In the genomic region with DNA sequence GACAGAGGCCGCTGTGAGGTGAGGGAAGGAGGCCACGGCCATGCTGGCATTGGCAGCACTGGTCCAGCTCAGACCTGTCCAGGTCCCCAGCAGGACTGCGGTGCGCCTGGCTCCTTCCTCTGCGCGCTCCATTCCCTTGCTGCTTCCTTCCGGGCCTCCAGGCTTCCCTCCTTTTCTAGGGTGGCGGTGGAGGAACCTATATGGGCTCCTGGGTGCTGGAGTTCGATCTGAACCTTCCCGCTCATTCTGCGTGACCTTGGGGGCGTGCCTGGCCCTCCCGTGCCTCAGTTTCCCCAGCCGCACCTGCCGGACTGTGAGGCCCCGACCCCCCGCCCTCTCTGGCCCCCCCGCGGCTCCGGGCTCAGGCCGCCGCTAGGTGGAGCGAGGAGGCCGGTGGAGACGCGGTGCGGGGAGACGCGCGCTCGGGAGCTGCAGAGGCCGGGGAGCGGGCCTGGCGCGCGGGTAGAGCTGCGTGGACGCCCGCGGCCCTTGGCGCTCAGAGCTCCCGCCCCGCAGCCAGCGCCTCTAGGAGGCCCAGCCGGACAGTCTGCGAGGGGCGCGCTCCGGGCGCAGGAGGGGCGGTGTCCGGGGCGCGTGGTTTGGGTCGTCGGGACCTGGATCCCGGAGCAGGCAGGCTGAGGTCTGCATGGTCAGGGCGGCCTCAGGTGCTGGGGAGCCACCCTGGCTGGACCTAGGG, we compare ENCODE assay signal across 1 cellular context.
TF ChIP-seq lines count a peak whose summit lies in the region.

No MANE protein-coding gene starts in this region.

TF ChIP-seq in K562, 482 proteins besides CTCF, POLR2A, EP300 and RAD21 (continued from another document and continues in another):
- TF ChIP-seq RBBP5 (IDR thresholded peaks at IDR 0.05; ENCODE audit: borderline replicate concordance, insufficient read depth, low read length, poor library complexity, severe bottlenecking) (no peak), ATF7 (IDR thresholded peaks at IDR 0.05) (peak; percentile 33; the same call in 1 of the 2 replicates), SMC3 (conservative IDR thresholded peaks at IDR 0.05; ENCODE audit: insufficient read depth, low read depth, low read length) (peak; percentile 40), SMARCE1 (IDR thresholded peaks at IDR 0.05) (no peak), ZBTB8A (IDR thresholded peaks at IDR 0.05; ENCODE audit: partially characterized antibody) (no peak), ZNF263 (CRISPR knock-in tag; IDR thresholded peaks at IDR 0.05; ENCODE audit: borderline replicate concordance) (peak; percentile 57; the same call in 1 of the 2 replicates), PHF8 (IDR thresholded peaks at IDR 0.05; ENCODE audit: borderline replicate concordance, low read length) (peak; percentile 29; the same call in 1 of the 2 replicates), CCNT2 (IDR thresholded peaks at IDR 0.05; ENCODE audit: borderline replicate concordance, extremely low read depth, insufficient read length, low read depth, low read length) (peak; percentile 67), XRCC5 (IDR thresholded peaks at IDR 0.05; ENCODE audit: low read depth, low read length) (0 out of 2 replicates have a peak, but pooled peaks have one; percentile 59), SMARCA4 (IDR thresholded peaks at IDR 0.05) (no peak), ZNF134 (CRISPR knock-in tag; conservative IDR thresholded peaks at IDR 0.05) (no peak), MCM3 (IDR thresholded peaks at IDR 0.05) (no peak), KLF6 (CRISPR knock-in tag; IDR thresholded peaks at IDR 0.05; ENCODE audit: borderline replicate concordance) (no peak), ZNF121 (CRISPR knock-in tag; conservative IDR thresholded peaks at IDR 0.05) (no peak), NCOA6 (IDR thresholded peaks at IDR 0.05) (no peak), GABPB2 (CRISPR knock-in tag; conservative IDR thresholded peaks at IDR 0.05) (no peak), GATAD2A (IDR thresholded peaks at IDR 0.05) (peak; percentile 76; the same call in 1 of the 2 replicates), ZBED1 (IDR thresholded peaks at IDR 0.05) (peak; percentile 54; the same call in 1 of the 2 replicates), RBM25 (IDR thresholded peaks at IDR 0.05; ENCODE audit: low read depth, low read length, severe bottlenecking) (peak; percentile 30), ZNF589 (CRISPR knock-in tag; IDR thresholded peaks at IDR 0.05; ENCODE audit: low read depth) (no peak), CHCHD3 (CRISPR knock-in tag; IDR thresholded peaks at IDR 0.05) (no peak), CREM (IDR thresholded peaks at IDR 0.05; ENCODE audit: low read depth) (peak; percentile 42; the same call in 1 of the 2 replicates), NEUROD1 (IDR thresholded peaks at IDR 0.05; ENCODE audit: borderline replicate concordance, low read depth, low read length, partially characterized antibody) (peak; percentile 32), RFX7 (CRISPR knock-in tag; IDR thresholded peaks at IDR 0.05) (no peak), ZNF3 (CRISPR knock-in tag; IDR thresholded peaks at IDR 0.05) (no peak)
- TF ChIP-seq, protein P1, sequence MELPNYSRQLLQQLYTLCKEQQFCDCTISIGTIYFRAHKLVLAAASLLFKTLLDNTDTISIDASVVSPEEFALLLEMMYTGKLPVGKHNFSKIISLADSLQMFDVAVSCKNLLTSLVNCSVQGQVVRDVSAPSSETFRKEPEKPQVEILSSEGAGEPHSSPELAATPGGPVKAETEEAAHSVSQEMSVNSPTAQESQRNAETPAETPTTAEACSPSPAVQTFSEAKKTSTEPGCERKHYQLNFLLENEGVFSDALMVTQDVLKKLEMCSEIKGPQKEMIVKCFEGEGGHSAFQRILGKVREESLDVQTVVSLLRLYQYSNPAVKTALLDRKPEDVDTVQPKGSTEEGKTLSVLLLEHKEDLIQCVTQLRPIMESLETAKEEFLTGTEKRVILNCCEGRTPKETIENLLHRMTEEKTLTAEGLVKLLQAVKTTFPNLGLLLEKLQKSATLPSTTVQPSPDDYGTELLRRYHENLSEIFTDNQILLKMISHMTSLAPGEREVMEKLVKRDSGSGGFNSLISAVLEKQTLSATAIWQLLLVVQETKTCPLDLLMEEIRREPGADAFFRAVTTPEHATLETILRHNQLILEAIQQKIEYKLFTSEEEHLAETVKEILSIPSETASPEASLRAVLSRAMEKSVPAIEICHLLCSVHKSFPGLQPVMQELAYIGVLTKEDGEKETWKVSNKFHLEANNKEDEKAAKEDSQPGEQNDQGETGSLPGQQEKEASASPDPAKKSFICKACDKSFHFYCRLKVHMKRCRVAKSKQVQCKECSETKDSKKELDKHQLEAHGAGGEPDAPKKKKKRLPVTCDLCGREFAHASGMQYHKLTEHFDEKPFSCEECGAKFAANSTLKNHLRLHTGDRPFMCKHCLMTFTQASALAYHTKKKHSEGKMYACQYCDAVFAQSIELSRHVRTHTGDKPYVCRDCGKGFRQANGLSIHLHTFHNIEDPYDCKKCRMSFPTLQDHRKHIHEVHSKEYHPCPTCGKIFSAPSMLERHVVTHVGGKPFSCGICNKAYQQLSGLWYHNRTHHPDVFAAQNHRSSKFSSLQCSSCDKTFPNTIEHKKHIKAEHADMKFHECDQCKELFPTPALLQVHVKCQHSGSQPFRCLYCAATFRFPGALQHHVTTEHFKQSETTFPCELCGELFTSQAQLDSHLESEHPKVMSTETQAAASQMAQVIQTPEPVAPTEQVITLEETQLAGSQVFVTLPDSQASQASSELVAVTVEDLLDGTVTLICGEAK (IDR thresholded peaks at IDR 0.05), result no peak
- TF ChIP-seq, protein P1 (CRISPR knock-in tag; IDR thresholded peaks at IDR 0.05), result no peak
- TF ChIP-seq, protein P2, sequence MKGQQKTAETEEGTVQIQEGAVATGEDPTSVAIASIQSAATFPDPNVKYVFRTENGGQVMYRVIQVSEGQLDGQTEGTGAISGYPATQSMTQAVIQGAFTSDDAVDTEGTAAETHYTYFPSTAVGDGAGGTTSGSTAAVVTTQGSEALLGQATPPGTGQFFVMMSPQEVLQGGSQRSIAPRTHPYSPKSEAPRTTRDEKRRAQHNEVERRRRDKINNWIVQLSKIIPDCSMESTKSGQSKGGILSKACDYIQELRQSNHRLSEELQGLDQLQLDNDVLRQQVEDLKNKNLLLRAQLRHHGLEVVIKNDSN (CRISPR knock-in tag; IDR thresholded peaks at IDR 0.05), result no peak
- TF ChIP-seq, protein P3, sequence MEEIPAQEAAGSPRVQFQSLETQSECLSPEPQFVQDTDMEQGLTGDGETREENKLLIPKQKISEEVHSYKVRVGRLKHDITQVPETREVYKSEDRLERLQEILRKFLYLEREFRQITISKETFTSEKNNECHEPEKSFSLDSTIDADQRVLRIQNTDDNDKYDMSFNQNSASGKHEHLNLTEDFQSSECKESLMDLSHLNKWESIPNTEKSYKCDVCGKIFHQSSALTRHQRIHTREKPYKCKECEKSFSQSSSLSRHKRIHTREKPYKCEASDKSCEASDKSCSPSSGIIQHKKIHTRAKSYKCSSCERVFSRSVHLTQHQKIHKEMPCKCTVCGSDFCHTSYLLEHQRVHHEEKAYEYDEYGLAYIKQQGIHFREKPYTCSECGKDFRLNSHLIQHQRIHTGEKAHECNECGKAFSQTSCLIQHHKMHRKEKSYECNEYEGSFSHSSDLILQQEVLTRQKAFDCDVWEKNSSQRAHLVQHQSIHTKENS (CRISPR knock-in tag; IDR thresholded peaks at IDR 0.05), result no peak
- TF ChIP-seq, protein P4, sequence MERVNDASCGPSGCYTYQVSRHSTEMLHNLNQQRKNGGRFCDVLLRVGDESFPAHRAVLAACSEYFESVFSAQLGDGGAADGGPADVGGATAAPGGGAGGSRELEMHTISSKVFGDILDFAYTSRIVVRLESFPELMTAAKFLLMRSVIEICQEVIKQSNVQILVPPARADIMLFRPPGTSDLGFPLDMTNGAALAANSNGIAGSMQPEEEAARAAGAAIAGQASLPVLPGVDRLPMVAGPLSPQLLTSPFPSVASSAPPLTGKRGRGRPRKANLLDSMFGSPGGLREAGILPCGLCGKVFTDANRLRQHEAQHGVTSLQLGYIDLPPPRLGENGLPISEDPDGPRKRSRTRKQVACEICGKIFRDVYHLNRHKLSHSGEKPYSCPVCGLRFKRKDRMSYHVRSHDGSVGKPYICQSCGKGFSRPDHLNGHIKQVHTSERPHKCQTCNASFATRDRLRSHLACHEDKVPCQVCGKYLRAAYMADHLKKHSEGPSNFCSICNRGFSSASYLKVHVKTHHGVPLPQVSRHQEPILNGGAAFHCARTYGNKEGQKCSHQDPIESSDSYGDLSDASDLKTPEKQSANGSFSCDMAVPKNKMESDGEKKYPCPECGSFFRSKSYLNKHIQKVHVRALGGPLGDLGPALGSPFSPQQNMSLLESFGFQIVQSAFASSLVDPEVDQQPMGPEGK (CRISPR knock-in tag; IDR thresholded peaks at IDR 0.05; ENCODE audit: borderline replicate concordance), result peak; percentile 51; the same call in 1 of the 2 replicates
- TF ChIP-seq, protein P5, sequence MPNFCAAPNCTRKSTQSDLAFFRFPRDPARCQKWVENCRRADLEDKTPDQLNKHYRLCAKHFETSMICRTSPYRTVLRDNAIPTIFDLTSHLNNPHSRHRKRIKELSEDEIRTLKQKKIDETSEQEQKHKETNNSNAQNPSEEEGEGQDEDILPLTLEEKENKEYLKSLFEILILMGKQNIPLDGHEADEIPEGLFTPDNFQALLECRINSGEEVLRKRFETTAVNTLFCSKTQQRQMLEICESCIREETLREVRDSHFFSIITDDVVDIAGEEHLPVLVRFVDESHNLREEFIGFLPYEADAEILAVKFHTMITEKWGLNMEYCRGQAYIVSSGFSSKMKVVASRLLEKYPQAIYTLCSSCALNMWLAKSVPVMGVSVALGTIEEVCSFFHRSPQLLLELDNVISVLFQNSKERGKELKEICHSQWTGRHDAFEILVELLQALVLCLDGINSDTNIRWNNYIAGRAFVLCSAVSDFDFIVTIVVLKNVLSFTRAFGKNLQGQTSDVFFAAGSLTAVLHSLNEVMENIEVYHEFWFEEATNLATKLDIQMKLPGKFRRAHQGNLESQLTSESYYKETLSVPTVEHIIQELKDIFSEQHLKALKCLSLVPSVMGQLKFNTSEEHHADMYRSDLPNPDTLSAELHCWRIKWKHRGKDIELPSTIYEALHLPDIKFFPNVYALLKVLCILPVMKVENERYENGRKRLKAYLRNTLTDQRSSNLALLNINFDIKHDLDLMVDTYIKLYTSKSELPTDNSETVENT (CRISPR knock-in tag; IDR thresholded peaks at IDR 0.05), result no peak
- TF ChIP-seq, protein P6, sequence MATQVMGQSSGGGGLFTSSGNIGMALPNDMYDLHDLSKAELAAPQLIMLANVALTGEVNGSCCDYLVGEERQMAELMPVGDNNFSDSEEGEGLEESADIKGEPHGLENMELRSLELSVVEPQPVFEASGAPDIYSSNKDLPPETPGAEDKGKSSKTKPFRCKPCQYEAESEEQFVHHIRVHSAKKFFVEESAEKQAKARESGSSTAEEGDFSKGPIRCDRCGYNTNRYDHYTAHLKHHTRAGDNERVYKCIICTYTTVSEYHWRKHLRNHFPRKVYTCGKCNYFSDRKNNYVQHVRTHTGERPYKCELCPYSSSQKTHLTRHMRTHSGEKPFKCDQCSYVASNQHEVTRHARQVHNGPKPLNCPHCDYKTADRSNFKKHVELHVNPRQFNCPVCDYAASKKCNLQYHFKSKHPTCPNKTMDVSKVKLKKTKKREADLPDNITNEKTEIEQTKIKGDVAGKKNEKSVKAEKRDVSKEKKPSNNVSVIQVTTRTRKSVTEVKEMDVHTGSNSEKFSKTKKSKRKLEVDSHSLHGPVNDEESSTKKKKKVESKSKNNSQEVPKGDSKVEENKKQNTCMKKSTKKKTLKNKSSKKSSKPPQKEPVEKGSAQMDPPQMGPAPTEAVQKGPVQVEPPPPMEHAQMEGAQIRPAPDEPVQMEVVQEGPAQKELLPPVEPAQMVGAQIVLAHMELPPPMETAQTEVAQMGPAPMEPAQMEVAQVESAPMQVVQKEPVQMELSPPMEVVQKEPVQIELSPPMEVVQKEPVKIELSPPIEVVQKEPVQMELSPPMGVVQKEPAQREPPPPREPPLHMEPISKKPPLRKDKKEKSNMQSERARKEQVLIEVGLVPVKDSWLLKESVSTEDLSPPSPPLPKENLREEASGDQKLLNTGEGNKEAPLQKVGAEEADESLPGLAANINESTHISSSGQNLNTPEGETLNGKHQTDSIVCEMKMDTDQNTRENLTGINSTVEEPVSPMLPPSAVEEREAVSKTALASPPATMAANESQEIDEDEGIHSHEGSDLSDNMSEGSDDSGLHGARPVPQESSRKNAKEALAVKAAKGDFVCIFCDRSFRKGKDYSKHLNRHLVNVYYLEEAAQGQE (CRISPR knock-in tag; IDR thresholded peaks at IDR 0.05; ENCODE audit: low read depth), result 0 out of 2 replicates have a peak, but pooled peaks have one; percentile 32
- TF ChIP-seq, protein P7, sequence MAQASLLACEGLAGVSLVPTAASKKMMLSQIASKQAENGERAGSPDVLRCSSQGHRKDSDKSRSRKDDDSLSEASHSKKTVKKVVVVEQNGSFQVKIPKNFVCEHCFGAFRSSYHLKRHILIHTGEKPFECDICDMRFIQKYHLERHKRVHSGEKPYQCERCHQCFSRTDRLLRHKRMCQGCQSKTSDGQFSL (CRISPR knock-in tag; IDR thresholded peaks at IDR 0.05), result peak; percentile 68; the same call in 1 of the 2 replicates
- TF ChIP-seq, protein P7 (tag; IDR thresholded peaks at IDR 0.05), result no peak
- TF ChIP-seq, protein P8, sequence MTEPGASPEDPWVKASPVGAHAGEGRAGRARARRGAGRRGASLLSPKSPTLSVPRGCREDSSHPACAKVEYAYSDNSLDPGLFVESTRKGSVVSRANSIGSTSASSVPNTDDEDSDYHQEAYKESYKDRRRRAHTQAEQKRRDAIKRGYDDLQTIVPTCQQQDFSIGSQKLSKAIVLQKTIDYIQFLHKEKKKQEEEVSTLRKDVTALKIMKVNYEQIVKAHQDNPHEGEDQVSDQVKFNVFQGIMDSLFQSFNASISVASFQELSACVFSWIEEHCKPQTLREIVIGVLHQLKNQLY (CRISPR knock-in tag; conservative IDR thresholded peaks at IDR 0.05), result no peak
